In genomic region chr2:189625636-189626035, GRCh38 we compare ENCODE assay signal across 31 cellular contexts.
"Had no signal": no experiment of that assay in that cellular context is flagged by ENCODE, and none has a peak within 500 bp of the region (broad histone marks: within the 10 kb centered on the region; RNA-seq: fewer than 3 reads in every experiment).

No MANE protein-coding gene starts in this region.

- H3K36me3 Mint-ChIP-seq: activated CD4-positive, alpha-beta memory T cell treated with anti-CD3 and anti-CD28 coated beads for 36 hours; activated CD8-positive, alpha-beta memory T cell treated with anti-CD3 and anti-CD28 coated beads, Interleukin-2, amount 10 ng/mL, durations not matched to agents 7 days and 5 days; activated naive CD8-positive, alpha-beta T cell treated with anti-CD3 and anti-CD28 coated beads, Interleukin-2, amount 10 ng/mL, durations not matched to agents 7 days and 5 days had no signal

- FAIRE-seq: astrocyte, colon, endometrium, frontal cortex had no signal

- H3K27me3 Mint-ChIP-seq: activated CD4-positive, alpha-beta memory T cell treated with anti-CD3 and anti-CD28 coated beads for 36 hours; activated CD4-positive, alpha-beta T cell treated with anti-CD3 and anti-CD28 coated beads for 36 hours; activated CD4-positive, alpha-beta T cell treated with anti-CD3 and anti-CD28 coated beads, Interleukin-2, amount 10 ng/mL, durations not matched to agents 24 days and 14 days; activated CD8-positive, alpha-beta memory T cell treated with anti-CD3 and anti-CD28 coated beads, Interleukin-2, amount 10 ng/mL, durations not matched to agents 7 days and 5 days; activated T-cell treated with anti-CD3 and anti-CD28 coated beads, Interleukin-2, amount 50 U/mL, for 24 hours; T-helper 17 cell had no signal

- H3K4me1 Mint-ChIP-seq: activated CD4-positive, alpha-beta T cell treated with anti-CD3 and anti-CD28 coated beads, Interleukin-2, amount 10 ng/mL, durations not matched to agents 24 days and 14 days had no signal

- DNase-seq: activated CD4-positive, alpha-beta memory T cell treated with anti-CD3 and anti-CD28 coated beads for 36 hours; activated CD4-positive, alpha-beta T cell treated with anti-CD3 and anti-CD28 coated beads for 36 hours; activated CD4-positive, alpha-beta T cell treated with anti-CD3 and anti-CD28 coated beads, Interleukin-2, amount 10 ng/mL, durations not matched to agents 24 days and 14 days; activated CD4-positive, CD25-positive, alpha-beta regulatory T cell; activated CD4-positive, CD25-positive, alpha-beta regulatory T cell treated with anti-CD3 and anti-CD28 coated beads, Interleukin-2, amount 50 U/mL, for 72 hours; activated CD8-positive, alpha-beta memory T cell treated with anti-CD3 and anti-CD28 coated beads, Interleukin-2, amount 10 ng/mL, durations not matched to agents 7 days and 5 days; activated CD8-positive, alpha-beta memory T cell treated with anti-CD3 and anti-CD28 coated beads, Interleukin-2, amount 50 U/mL, for 4 hours; activated CD8-positive, alpha-beta T cell treated with anti-CD3 and anti-CD28 coated beads, Interleukin-2, amount 10 ng/mL, durations not matched to agents 7 days and 5 days; activated gamma-delta T cell; activated naive CD4-positive, alpha-beta T cell treated with anti-CD3 and anti-CD28 coated beads, Interleukin-2, amount 50 U/mL, for 16 hours; activated naive CD8-positive, alpha-beta T cell treated with anti-CD3 and anti-CD28 coated beads, Interleukin-2, amount 10 ng/mL, durations not matched to agents 7 days and 5 days; activated T-cell treated with anti-CD3 and anti-CD28 coated beads, Interleukin-2, amount 50 U/mL, for 24 hours; activated T-cell treated with anti-CD3 and anti-CD28 coated beads, Interleukin-2, amount 50 U/mL, for 72 hours; amniotic stem cell; anterior cingulate cortex; caudate nucleus; cortex of kidney; dermis blood vessel endothelial cell; effector CD4-positive, alpha-beta T cell; effector memory CD8-positive, alpha-beta T cell; foreskin fibroblast; head of caudate nucleus; T-helper 1 cell; T-helper 17 cell; T1000 had no signal

- ATAC-seq: activated CD4-positive, alpha-beta T cell treated with anti-CD3 and anti-CD28 coated beads for 36 hours; activated CD8-positive, alpha-beta T cell treated with anti-CD3 and anti-CD28 coated beads, Interleukin-2, amount 10 ng/mL, durations not matched to agents 7 days and 5 days; activated T-cell treated with anti-CD3 and anti-CD28 coated beads, Interleukin-2, amount 50 U/mL, for 72 hours; effector memory CD8-positive, alpha-beta T cell; esophagus mucosa; T-helper 17 cell had no signal

- H3K4me3 Mint-ChIP-seq: activated CD4-positive, alpha-beta memory T cell treated with anti-CD3 and anti-CD28 coated beads for 36 hours; activated CD4-positive, alpha-beta T cell treated with anti-CD3 and anti-CD28 coated beads for 36 hours; activated CD4-positive, alpha-beta T cell treated with anti-CD3 and anti-CD28 coated beads, Interleukin-2, amount 10 ng/mL, durations not matched to agents 24 days and 14 days; activated CD8-positive, alpha-beta memory T cell treated with anti-CD3 and anti-CD28 coated beads, Interleukin-2, amount 10 ng/mL, durations not matched to agents 7 days and 5 days; activated CD8-positive, alpha-beta T cell treated with anti-CD3 and anti-CD28 coated beads, Interleukin-2, amount 10 ng/mL, durations not matched to agents 7 days and 5 days; activated naive CD8-positive, alpha-beta T cell treated with anti-CD3 and anti-CD28 coated beads, Interleukin-2, amount 10 ng/mL, durations not matched to agents 7 days and 5 days; activated T-cell treated with anti-CD3 and anti-CD28 coated beads, Interleukin-2, amount 50 U/mL, for 24 hours; activated T-cell treated with anti-CD3 and anti-CD28 coated beads, Interleukin-2, amount 50 U/mL, for 72 hours; effector memory CD8-positive, alpha-beta T cell; T-helper 17 cell; T-helper 2 cell treated with Interferon-gamma antibody and Interleukin-4, amounts not matched to agents 5 μg/mL and 100 μg/mL, for 36 hours had no signal

- H3K27ac Mint-ChIP-seq: activated CD4-positive, alpha-beta memory T cell treated with anti-CD3 and anti-CD28 coated beads for 36 hours; activated CD4-positive, alpha-beta T cell treated with anti-CD3 and anti-CD28 coated beads for 36 hours; activated CD4-positive, alpha-beta T cell treated with anti-CD3 and anti-CD28 coated beads, Interleukin-2, amount 10 ng/mL, durations not matched to agents 24 days and 14 days; activated CD8-positive, alpha-beta memory T cell treated with anti-CD3 and anti-CD28 coated beads, Interleukin-2, amount 10 ng/mL, durations not matched to agents 7 days and 5 days; activated CD8-positive, alpha-beta T cell treated with anti-CD3 and anti-CD28 coated beads, Interleukin-2, amount 10 ng/mL, durations not matched to agents 7 days and 5 days; activated naive CD8-positive, alpha-beta T cell treated with anti-CD3 and anti-CD28 coated beads, Interleukin-2, amount 10 ng/mL, durations not matched to agents 7 days and 5 days; activated T-cell treated with anti-CD3 and anti-CD28 coated beads, Interleukin-2, amount 50 U/mL, for 24 hours; activated T-cell treated with anti-CD3 and anti-CD28 coated beads, Interleukin-2, amount 50 U/mL, for 72 hours; effector memory CD8-positive, alpha-beta T cell; T-helper 17 cell; T-helper 2 cell treated with Interferon-gamma antibody and Interleukin-4, amounts not matched to agents 5 μg/mL and 100 μg/mL, for 36 hours had no signal

- H3K9me3 Mint-ChIP-seq: activated CD4-positive, alpha-beta memory T cell treated with anti-CD3 and anti-CD28 coated beads for 36 hours; activated CD4-positive, alpha-beta T cell treated with anti-CD3 and anti-CD28 coated beads, Interleukin-2, amount 10 ng/mL, durations not matched to agents 24 days and 14 days; activated naive CD8-positive, alpha-beta T cell treated with anti-CD3 and anti-CD28 coated beads, Interleukin-2, amount 10 ng/mL, durations not matched to agents 7 days and 5 days; activated T-cell treated with anti-CD3 and anti-CD28 coated beads, Interleukin-2, amount 50 U/mL, for 24 hours; activated T-cell treated with anti-CD3 and anti-CD28 coated beads, Interleukin-2, amount 50 U/mL, for 72 hours; effector memory CD8-positive, alpha-beta T cell; T-helper 2 cell treated with Interferon-gamma antibody and Interleukin-4, amounts not matched to agents 5 μg/mL and 100 μg/mL, for 36 hours had no signal
